In the genomic region with DNA sequence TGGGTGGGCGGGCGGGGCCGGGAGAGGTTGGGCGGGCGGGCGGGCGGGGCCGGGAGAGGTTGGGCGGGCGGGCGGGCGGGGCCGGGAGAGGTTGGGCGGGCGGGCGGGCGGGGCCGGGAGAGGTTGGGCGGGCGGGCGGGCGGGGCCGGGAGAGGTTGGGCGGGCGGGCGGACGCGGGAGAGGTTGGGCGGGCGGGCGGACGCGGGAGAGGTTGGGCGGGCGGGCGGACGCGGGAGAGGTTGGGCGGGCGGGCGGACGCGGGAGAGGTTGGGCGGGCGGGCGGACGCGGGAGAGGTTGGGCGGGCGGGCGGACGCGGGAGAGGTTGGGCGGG, we compare ENCODE assay signal across 8 cellular contexts. TPM values are rescaled to one million over a fixed set of nuclear protein-coding genes. Genes with fewer than 3 reads are reported as not detected.
DNase-seq lines count a peak whose midpoint lies in the region; ATAC-seq and TF ChIP-seq lines count a peak whose summit lies in the region.
"Not testable (repeated sequence)": the region's sequence is repeated elsewhere in the genome, so short reads cannot be mapped to it uniquely, and the experiment has no call there.

No MANE protein-coding gene starts in this region.

- peaks cover 30% of the 10 kb centered on the region for H3K4me1 Mint-ChIP-seq in activated T-helper 2 cell treated with anti-CD3 and anti-CD28 coated beads, Interferon-gamma antibody, Interleukin-2, Interleukin-4, amounts not matched to agents 10 μg/mL and 5 μg/mL and 100 μg/mL, durations not matched to agents 14 hours and 24 hours and 36 hours (ENCODE audit: low read depth)
- H3K4me1 Mint-ChIP-seq in dendritic cell treated with granulocyte-macrophage colony-stimulating factor and Interleukin-4, amounts not matched to agents 40 ng/mL and 50 ng/mL, for 4 days (ENCODE audit: low read depth), result peaks cover 26% of the 10 kb centered on the region

- H3K4me3 ChIP-seq in AG04450 (ENCODE audit: low read depth, low read length), result peak overlapping the region; percentile 58; the same call in 1 of the 2 replicates
- peak overlapping the region; percentile 67 to 68 for H3K4me3 ChIP-seq in HCT116 (replicated peaks in 1 of 2; ENCODE audit: low read depth in 1 of 2, low read length in 2 of 2)
- peak overlapping the region; percentile 62 for H3K4me3 ChIP-seq in SJCRH30
- H3K4me3 ChIP-seq in right atrium auricular region, result peak overlapping the region; percentile 34 to 60
- H3K4me3 ChIP-seq in neural cell (ENCODE audit: low read length), result peak overlapping the region; percentile 70
- H3K4me3 ChIP-seq in stomach smooth muscle (ENCODE audit: low read length in 2 of 2), result not testable (repeated sequence)

- ATAC-seq in HCT116, result not testable (repeated sequence)

- H3F3A ChIP-seq in neural cell (ENCODE audit: insufficient read depth, low read length, poor library complexity, severe bottlenecking), result not testable (repeated sequence)

- peak overlapping the region; percentile 89; the same call in 1 of the 2 replicates for H3K4me2 ChIP-seq in HCT116 (ENCODE audit: low read length)
- not testable (repeated sequence) for H3K4me2 ChIP-seq in neural cell (ENCODE audit: low read length)

- peak overlapping the region; percentile 81 for H3K4me3 Mint-ChIP-seq in activated T-helper 2 cell treated with anti-CD3 and anti-CD28 coated beads, Interferon-gamma antibody, Interleukin-2, Interleukin-4, amounts not matched to agents 10 μg/mL and 5 μg/mL and 100 μg/mL, durations not matched to agents 14 hours and 24 hours and 36 hours (ENCODE audit: low read depth)
- peak overlapping the region; percentile 72 for H3K4me3 Mint-ChIP-seq in dendritic cell treated with granulocyte-macrophage colony-stimulating factor and Interleukin-4, amounts not matched to agents 40 ng/mL and 50 ng/mL, for 4 days

- H3K9ac ChIP-seq in HCT116 (ENCODE audit: low read length) (peak overlapping the region; percentile 83), neural cell (ENCODE audit: low read length) (peak overlapping the region; percentile 84)
- not testable (repeated sequence) for H3K9ac ChIP-seq in stomach smooth muscle (ENCODE audit: low read length in 2 of 2)

- TF ChIP-seq RAD21 in HCT116 (IDR thresholded peaks at IDR 0.05; ENCODE audit: low read depth); neural cell (conservative IDR thresholded peaks at IDR 0.05): not testable (repeated sequence)

- RAD21 ChIA-PET in HCT116 (lab: Charles Lee; ENCODE audit: low non-redundant PET in 1 of 2, low total read pairs in 2 of 2, uncharacterized antibody in 2 of 2, unreplicated experiment in 2 of 2), result not testable (repeated sequence)

- H3K4me1 ChIP-seq in HCT116 (ENCODE audit: control insufficient read depth in 1 of 2, insufficient read depth in 2 of 2, low read length in 2 of 2), result peaks cover 29 to 47% of the 10 kb centered on the region in 2 experiments
- H3K4me1 ChIP-seq in SJCRH30, result not testable (repeated sequence)
- peaks cover 0 to 20% of the 10 kb centered on the region in 2 donors for H3K4me1 ChIP-seq in right atrium auricular region
- peaks cover 17% of the 10 kb centered on the region for H3K4me1 ChIP-seq in stomach smooth muscle (ENCODE audit: control insufficient read depth, insufficient read depth, low read length)

- BruUV-seq in HCT116 (replicated peaks; lab: Mats Ljungman, UMichigan), result not testable (repeated sequence)

- H3K9me3 ChIP-seq in AG04450 (ENCODE audit: control insufficient read depth, insufficient read depth, low read length); HCT116 (ENCODE audit: control insufficient read depth in 1 of 2, insufficient read depth in 1 of 2, low read depth in 1 of 2, low read length in 2 of 2); SJCRH30 (replicated peaks); right atrium auricular region; neural cell (ENCODE audit: low read length); stomach smooth muscle (ENCODE audit: control insufficient read depth in 2 of 2, low read length in 2 of 2): not testable (repeated sequence)

- TF ChIP-seq EP300 in neural cell (conservative IDR thresholded peaks at IDR 0.05; ENCODE audit: poor library complexity, severe bottlenecking), result not testable (repeated sequence)

- H3K79me2 ChIP-seq in HCT116 (ENCODE audit: insufficient read depth, low read length) (peaks cover 41% of the 10 kb centered on the region), neural cell (replicated peaks; ENCODE audit: insufficient read depth, low read length) (peaks cover 23% of the 10 kb centered on the region)

- not testable (repeated sequence) for H3K36me3 ChIP-seq in HCT116 (ENCODE audit: control insufficient read depth in 1 of 2, insufficient read depth in 2 of 2, low read length in 2 of 2); SJCRH30; right atrium auricular region; neural cell (ENCODE audit: insufficient read depth, low read length); stomach smooth muscle (ENCODE audit: control insufficient read depth in 2 of 2, insufficient read depth in 2 of 2, low read length in 2 of 2)

- H2AFZ ChIP-seq in HCT116 (ENCODE audit: low read depth, low read length, poor library complexity, severe bottlenecking); neural cell (ENCODE audit: low read depth, low read length): not testable (repeated sequence)

- H3K36me3 Mint-ChIP-seq in activated T-helper 2 cell treated with anti-CD3 and anti-CD28 coated beads, Interferon-gamma antibody, Interleukin-2, Interleukin-4, amounts not matched to agents 10 μg/mL and 5 μg/mL and 100 μg/mL, durations not matched to agents 14 hours and 24 hours and 36 hours (ENCODE audit: low read depth), result peaks cover 21% of the 10 kb centered on the region
- not testable (repeated sequence) for H3K36me3 Mint-ChIP-seq in dendritic cell treated with granulocyte-macrophage colony-stimulating factor and Interleukin-4, amounts not matched to agents 40 ng/mL and 50 ng/mL, for 4 days (ENCODE audit: low read depth)

- H3K9me2 ChIP-seq in HCT116 (ENCODE audit: insufficient read depth); neural cell (ENCODE audit: insufficient read depth, low read length): not testable (repeated sequence)

- not testable (repeated sequence) for H3K9me3 Mint-ChIP-seq in activated T-helper 2 cell treated with anti-CD3 and anti-CD28 coated beads, Interferon-gamma antibody, Interleukin-2, Interleukin-4, amounts not matched to agents 10 μg/mL and 5 μg/mL and 100 μg/mL, durations not matched to agents 14 hours and 24 hours and 36 hours; dendritic cell treated with granulocyte-macrophage colony-stimulating factor and Interleukin-4, amounts not matched to agents 40 ng/mL and 50 ng/mL, for 4 days

- TF ChIP-seq POLR2A in HCT116 (IDR thresholded peaks at IDR 0.05; ENCODE audit: borderline replicate concordance, extremely low read depth, insufficient read depth, insufficient read length), result not testable (repeated sequence)

- not testable (repeated sequence) for H3K27me3 ChIP-seq in AG04450 (ENCODE audit: control insufficient read depth, insufficient read depth, low read length); HCT116 (ENCODE audit: insufficient read depth, low read length); SJCRH30; right atrium auricular region; neural cell (ENCODE audit: insufficient read depth, low read depth, low read length); stomach smooth muscle (ENCODE audit: control insufficient read depth in 1 of 2, insufficient read depth in 2 of 2, low read length in 2 of 2)

- not testable (repeated sequence) for DNase-seq in AG04450 (ENCODE audit: low read depth, low spot score); HCT116 (ENCODE audit: low read depth, low spot score); SJCRH30; activated T-helper 2 cell treated with anti-CD3 and anti-CD28 coated beads, Interferon-gamma antibody, Interleukin-2, Interleukin-4, amounts not matched to agents 10 μg/mL and 5 μg/mL and 100 μg/mL, durations not matched to agents 14 hours and 24 hours and 36 hours (ENCODE audit: low spot score); right atrium auricular region (ENCODE audit: low spot score)

- H3K27ac Mint-ChIP-seq in activated T-helper 2 cell treated with anti-CD3 and anti-CD28 coated beads, Interferon-gamma antibody, Interleukin-2, Interleukin-4, amounts not matched to agents 10 μg/mL and 5 μg/mL and 100 μg/mL, durations not matched to agents 14 hours and 24 hours and 36 hours, result not testable (repeated sequence)
- peak overlapping the region; percentile 60 for H3K27ac Mint-ChIP-seq in dendritic cell treated with granulocyte-macrophage colony-stimulating factor and Interleukin-4, amounts not matched to agents 40 ng/mL and 50 ng/mL, for 4 days

- POLR2A ChIA-PET in AG04450 (lab: Yijun Ruan, JAX), result interaction anchor here (1.0 to 1.1 kb wide), 2 partner anchors 9 to 22 kb away, joined by 4 to 5 read pairs; partner anchors contain the start of gene NMT1
- POLR2A ChIA-PET in HCT116 (lab: Charles Lee), result not testable (repeated sequence)

- H4K20me1 ChIP-seq in HCT116 (ENCODE audit: insufficient read depth); neural cell (ENCODE audit: insufficient read depth): not testable (repeated sequence)

- CTCF ChIA-PET in AG04450 (lab: Charles Lee) (interaction anchor here (0.7 to 2.1 kb wide), 2 partner anchors 48 kb away, joined by 3 to 7 read pairs; no protein-coding TSS in a partner anchor), HCT116 (lab: Charles Lee) (interaction anchor here (1.4 kb wide), 1 partner anchor 84 kb away, joined by 3 read pairs; the partner anchor contains the start of gene ACBD4)

- H3K27me3 Mint-ChIP-seq in activated T-helper 2 cell treated with anti-CD3 and anti-CD28 coated beads, Interferon-gamma antibody, Interleukin-2, Interleukin-4, amounts not matched to agents 10 μg/mL and 5 μg/mL and 100 μg/mL, durations not matched to agents 14 hours and 24 hours and 36 hours (ENCODE audit: low read depth); dendritic cell treated with granulocyte-macrophage colony-stimulating factor and Interleukin-4, amounts not matched to agents 40 ng/mL and 50 ng/mL, for 4 days: not testable (repeated sequence)

- not testable (repeated sequence) for TF ChIP-seq CTCF in AG04450 (IDR thresholded peaks at IDR 0.05; ENCODE audit: low read depth, low read length); HCT116 (IDR thresholded peaks at IDR 0.05 in 2 of 3, conservative IDR thresholded peaks at IDR 0.05 in 1 of 3; ENCODE audit: borderline replicate concordance in 1 of 3, insufficient read depth in 1 of 3, low read depth in 2 of 3, low read length in 2 of 3); right atrium auricular region (IDR thresholded peaks at IDR 0.05); neural cell (IDR thresholded peaks at IDR 0.05; ENCODE audit: poor library complexity, severe bottlenecking)

- H3K27ac ChIP-seq in AG04450 (ENCODE audit: low read depth, low read length); HCT116 (ENCODE audit: low read depth, low read length); neural cell (ENCODE audit: low read length): not testable (repeated sequence)
- H3K27ac ChIP-seq in SJCRH30 (peak overlapping the region; percentile 80), right atrium auricular region (peak overlapping the region; percentile 82 to 90), stomach smooth muscle (ENCODE audit: low read length) (peak overlapping the region; percentile 89)

- intact Hi-C loops in HCT116 (cut with micrococcal nuclease); dendritic cell treated with granulocyte-macrophage colony-stimulating factor and Interleukin-4, amounts not matched to agents 40 ng/mL and 50 ng/mL, for 4 days (cut with micrococcal nuclease): not testable (repeated sequence)
- intact Hi-C loops in activated T-helper 2 cell treated with anti-CD3 and anti-CD28 coated beads, Interferon-gamma antibody, Interleukin-2, Interleukin-4, amounts not matched to agents 10 μg/mL and 5 μg/mL and 100 μg/mL, durations not matched to agents 14 hours and 24 hours and 36 hours (cut with micrococcal nuclease), result loop anchor here (1.0 to 5.0 kb wide), 3 partner anchors 10 to 849 kb away; partner anchors contain the start of genes HEXIM1 and NMT1

RNA-seq across cellular contexts. Expression of gene DCAKD, which starts 0.3 kb away (rescaled TPM):
- polyA plus RNA-seq in AG04450 (2011; rRNA removed) (21.8 and 29.1 TPM in 2 replicates), neural cell (68.5 and 75.0 TPM in 2 replicates)
- polyA minus RNA-seq in AG04450 (2011; rRNA and poly(A)+ RNA removed), result 50.3 and 67.2 TPM in 2 replicates
- total RNA-seq in HCT116 (2021; ENCODE audit: unreplicated experiment) (31.9 TPM), right atrium auricular region (10 to 100 TPM; 37.3 to 46.1 TPM)
- 23.3 and 24.4 TPM in 2 replicates for polyA plus RNA-seq in HCT116 (2012)
- 43.3 and 45.1 TPM in 2 replicates for total RNA-seq in SJCRH30 (2014; rRNA removed; shearing (Covaris generic))
- total RNA-seq in activated T-helper 2 cell treated with anti-CD3 and anti-CD28 coated beads, Interferon-gamma antibody, Interleukin-2, Interleukin-4, amounts not matched to agents 10 μg/mL and 5 μg/mL and 100 μg/mL, durations not matched to agents 14 hours and 24 hours and 36 hours, result 30.0 and 31.0 TPM in 2 replicates
- polyA minus RNA-seq in neural cell, result 67.0 and 71.8 TPM in 2 replicates

RNA-seq across cellular contexts. Expression of gene NMT1, which starts 9.4 kb away (rescaled TPM):
- 60.6 and 63.6 TPM in 2 replicates for polyA plus RNA-seq in AG04450 (2011; rRNA removed)
- polyA minus RNA-seq in AG04450 (2011; rRNA and poly(A)+ RNA removed), result 62.0 and 70.9 TPM in 2 replicates
- total RNA-seq in HCT116 (2021; ENCODE audit: unreplicated experiment), result 173 TPM
- 124 and 172 TPM in 2 replicates for polyA plus RNA-seq in HCT116 (2012)
- total RNA-seq in SJCRH30 (2014; rRNA removed; shearing (Covaris generic)), result 69.9 and 72.0 TPM in 2 replicates
- 165 and 173 TPM in 2 replicates for total RNA-seq in activated T-helper 2 cell treated with anti-CD3 and anti-CD28 coated beads, Interferon-gamma antibody, Interleukin-2, Interleukin-4, amounts not matched to agents 10 μg/mL and 5 μg/mL and 100 μg/mL, durations not matched to agents 14 hours and 24 hours and 36 hours
- 10 to 100 TPM; 44.6 to 52.7 TPM for total RNA-seq in right atrium auricular region
- 23.4 and 28.7 TPM in 2 replicates for polyA plus RNA-seq in neural cell
- polyA minus RNA-seq in neural cell, result 38.5 and 38.7 TPM in 2 replicates
